8 cellular contexts compared by ENCODE assay signal in genomic region chr16:75420987-75421819, GRCh38. TPM values are rescaled to one million over a fixed set of nuclear protein-coding genes. Genes with fewer than 3 reads are reported as not detected.
A peak's percentile ranks its signal among the peaks of the same experiment; 100 is the strongest.
DNase-seq lines count a peak whose midpoint lies in the region; ATAC-seq and TF ChIP-seq lines count a peak whose summit lies in the region.

No MANE protein-coding gene starts in this region.

- TF ChIP-seq POLR2A in testis (IDR thresholded peaks at IDR 0.05) = no peak

- ATAC-seq in GM18511 (IDR thresholded peaks at IDR 0.05; ENCODE audit: unreplicated experiment) = peak; percentile 84
- ATAC-seq in HG02852 (IDR thresholded peaks at IDR 0.05; ENCODE audit: unreplicated experiment) = peak; percentile 73
- peak; percentile 97 for ATAC-seq in Panc1
- ATAC-seq in lung (ENCODE audit: insufficient read depth, low FRiP score) = peak; percentile 41

- H3K36me3 ChIP-seq in Panc1 (ENCODE audit: control insufficient read depth, insufficient read depth, low read length) (no peaks in the 10 kb centered on the region), lung (ENCODE audit: control insufficient read depth in 2 of 2, insufficient read depth in 2 of 2, low read length in 2 of 2) (peaks cover 0 to 1% of the 10 kb centered on the region in 2 donors), testis (ENCODE audit: low read depth, missing control alignments) (no peaks in the 10 kb centered on the region)

- H3K9me3 ChIP-seq in Panc1 (ENCODE audit: control insufficient read depth, insufficient read depth, low read depth, low read length) = no peaks in the 10 kb centered on the region
- H3K9me3 ChIP-seq in lung (ENCODE audit: control insufficient read depth in 2 of 2, insufficient read depth in 1 of 2, low read length in 1 of 2) = no peaks in the 10 kb centered on the region
- H3K9me3 ChIP-seq in testis = no peaks in the 10 kb centered on the region

- in situ Hi-C loops in Panc1 (cut with HindIII; ENCODE audit: low pct_unique_long_range_greater_than_20kb, low sequenced_read_pairs) = no loop called here

- no peak for DNase-seq in Panc1 (ENCODE audit: low read depth, low spot score)
- peak; percentile 67 for DNase-seq in lung (ENCODE audit: low spot score)
- DNase-seq in testis = peak; percentile 81
- DNase-seq in HuH-7 (ENCODE audit: low spot score) = no peak
- DNase-seq in COLO668 (lab: John Stamatoyannopoulos, UW; ENCODE audit: unreplicated experiment) = no peak

- CTCF ChIA-PET in Panc1 (lab: Charles Lee) = no interaction called here

- H3K27me3 ChIP-seq in Panc1 (ENCODE audit: control insufficient read depth, insufficient read depth, low read length) = no peaks in the 10 kb centered on the region
- no peaks in the 10 kb centered on the region for H3K27me3 ChIP-seq in lung (ENCODE audit: control insufficient read depth, insufficient read depth)
- H3K27me3 ChIP-seq in testis = no peaks in the 10 kb centered on the region

- peaks cover 18% of the 10 kb centered on the region for H3K4me1 Mint-ChIP-seq in dendritic cell treated with granulocyte-macrophage colony-stimulating factor and Interleukin-4, amounts not matched to agents 40 ng/mL and 50 ng/mL, for 4 days (ENCODE audit: low read depth)

- intact Hi-C loops in Panc1 (cut with micrococcal nuclease; ENCODE audit: unreplicated experiment) = no loop called here
- intact Hi-C loops in dendritic cell treated with granulocyte-macrophage colony-stimulating factor and Interleukin-4, amounts not matched to agents 40 ng/mL and 50 ng/mL, for 4 days (cut with micrococcal nuclease) = no loop called here
- intact Hi-C loops in testis (cut with DNase I; ENCODE audit: low total_unique reads) = no loop called here

- POLR2A ChIA-PET in Panc1 (lab: Charles Lee) = no interaction called here

- H3K4me1 ChIP-seq in Panc1 (ENCODE audit: control insufficient read depth, insufficient read depth, low read length) (peaks cover 11% of the 10 kb centered on the region), lung (ENCODE audit: control insufficient read depth in 2 of 2, insufficient read depth in 2 of 2, low read length in 2 of 2) (peaks cover 0 to 6% of the 10 kb centered on the region in 2 donors), testis (peaks cover 44% of the 10 kb centered on the region)

- H3K4me3 ChIP-seq in Panc1 (ENCODE audit: low read depth in 2 of 2, low read length in 2 of 2) (peak overlapping the region; percentile 5 to 29; a peak in 2 of 4 replicates), lung (no peak overlapping the region), testis (no peak overlapping the region)

- peaks cover 2% of the 10 kb centered on the region for H3K36me3 Mint-ChIP-seq in dendritic cell treated with granulocyte-macrophage colony-stimulating factor and Interleukin-4, amounts not matched to agents 40 ng/mL and 50 ng/mL, for 4 days (ENCODE audit: low read depth)

- H3K27ac Mint-ChIP-seq in dendritic cell treated with granulocyte-macrophage colony-stimulating factor and Interleukin-4, amounts not matched to agents 40 ng/mL and 50 ng/mL, for 4 days = peak overlapping the region; percentile 66

- H3K9me3 Mint-ChIP-seq in dendritic cell treated with granulocyte-macrophage colony-stimulating factor and Interleukin-4, amounts not matched to agents 40 ng/mL and 50 ng/mL, for 4 days = no peaks in the 10 kb centered on the region

- peak overlapping the region; percentile 74; the same call in 1 of the 2 replicates for H3K27ac ChIP-seq in Panc1 (ENCODE audit: low read length)
- peak overlapping the region in 1 of 2 donors; percentile 45 for H3K27ac ChIP-seq in lung (ENCODE audit: low read depth in 1 of 2, low read length in 1 of 2)
- no peak overlapping the region for H3K27ac ChIP-seq in testis

- no TSS peak for BruUV-seq in Panc1 (replicated peaks; lab: Mats Ljungman, UMichigan)

- no peaks in the 10 kb centered on the region for H3K27me3 Mint-ChIP-seq in dendritic cell treated with granulocyte-macrophage colony-stimulating factor and Interleukin-4, amounts not matched to agents 40 ng/mL and 50 ng/mL, for 4 days

- peak overlapping the region; percentile 68 for H3K4me3 Mint-ChIP-seq in dendritic cell treated with granulocyte-macrophage colony-stimulating factor and Interleukin-4, amounts not matched to agents 40 ng/mL and 50 ng/mL, for 4 days

- no peak for TF ChIP-seq CTCF in Panc1 (IDR thresholded peaks at IDR 0.05)
- TF ChIP-seq CTCF in lung (IDR thresholded peaks at IDR 0.05; ENCODE audit: control extremely low read depth, extremely low read depth) = no peak
- no peak for TF ChIP-seq CTCF in testis (IDR thresholded peaks at IDR 0.05)

- 10 to 27% methylated on average over 8 of the region's 8 CpGs for WGBS in lung, 2 donors
- 34 to 41% methylated on average over 8 of the region's 8 CpGs for WGBS in testis, 2 donors

RNA-seq across cellular contexts. Expression of gene CFDP1, which starts 12.1 kb away (rescaled TPM):
- total RNA-seq in Panc1 (2021; ENCODE audit: unreplicated experiment) = 25.7 TPM
- polyA plus RNA-seq in Panc1 (2012; ENCODE audit: insufficient read length) = 17.6 TPM
- total RNA-seq in lung = 100 to 1,000 TPM in 1 of 2 donors, 10 to 100 TPM in 1; 44.8 to 105 TPM
- 10 to 100 TPM; 62.1 to 66.1 TPM for polyA plus RNA-seq in lung
- 100 to 1,000 TPM; 111 to 133 TPM for total RNA-seq in testis
- polyA plus RNA-seq in testis (ENCODE audit: insufficient read depth, low read depth, low replicate concordance) = 127 TPM

RNA-seq across cellular contexts. Expression of gene TMEM170A, which starts 43.3 kb away (rescaled TPM):
- total RNA-seq in Panc1 (2021; ENCODE audit: unreplicated experiment) (19.0 TPM), lung (10 to 100 TPM; 20.2 to 37.9 TPM), testis (10 to 100 TPM; 44.3 to 54.2 TPM)
- 6.5 TPM for polyA plus RNA-seq in Panc1 (2012; ENCODE audit: insufficient read length)
- polyA plus RNA-seq in lung (10 to 100 TPM in 1 of 2 donors, 1 to 10 TPM in 1; 8.2 to 10.3 TPM), testis (ENCODE audit: insufficient read depth, low read depth, low replicate concordance) (42.2 TPM)

Comparison
In these comparisons a context has a peak if more than half of its experiments do, and no peak if none do; other contexts are left out.
1. ATAC-seq: peak in every context shown above with its lines; median percentile 97 in Panc1; 84 in GM18511; 73 in HG02852; 41 in lung.
2. DNase-seq: peak in lung (single experiment) and testis (single experiment); none in Panc1 (single experiment), HuH-7 (single experiment) and COLO668 (single experiment).
3. H3K4me3 ChIP-seq: peak in Panc1 (2 of 2); none in lung (single experiment) and testis (0 of 2).